ENCODE assay signal across 25 cellular contexts in genomic region chr1:228997721-228998144, GRCh38.
"Had no signal": no experiment of that assay in that cellular context is flagged by ENCODE, and none has a peak within 500 bp of the region (broad histone marks: within the 10 kb centered on the region; RNA-seq: fewer than 3 reads in every experiment).

No MANE protein-coding gene starts in this region.

- FAIRE-seq: colon, endometrium, islet of Langerhans, keratinocyte had no signal

- H3K36me3 ChIP-seq: esophagus squamous epithelium, gastrocnemius medialis, heart right ventricle, left lung, lower lobe of right lung had no signal

- H3K36me3 Mint-ChIP-seq: mesothelial cell of epicardium had no signal

- H3K4me3 Mint-ChIP-seq: effector memory CD8-positive, alpha-beta T cell; endodermal cell; mesothelial cell of epicardium had no signal

- H3K27me3 ChIP-seq: esophagus squamous epithelium, gastrocnemius medialis, heart right ventricle, left lung had no signal

- H3K4me3 ChIP-seq: coronary artery, esophagus squamous epithelium, gastrocnemius medialis, heart right ventricle, left lung, lower lobe of right lung, mucosa of descending colon had no signal

- ATAC-seq: effector memory CD8-positive, alpha-beta T cell; esophagus mucosa; gastrocnemius medialis; lower lobe of right lung; mucosa of descending colon had no signal

- H3K9me3 ChIP-seq: esophagus squamous epithelium, gastrocnemius medialis, heart right ventricle, left lung, lower lobe of right lung, mucosa of descending colon had no signal

- H3K27ac Mint-ChIP-seq: effector memory CD8-positive, alpha-beta T cell; endodermal cell; mesothelial cell of epicardium had no signal

- H3K9me3 Mint-ChIP-seq: effector memory CD8-positive, alpha-beta T cell; endodermal cell had no signal

- DNase-seq: effector CD8-positive, alpha-beta T cell; effector memory CD8-positive, alpha-beta T cell; endodermal cell; erythroblast; esophagus squamous epithelium; foreskin fibroblast; foreskin melanocyte; glutamatergic neuron; hippocampal formation; left cardiac atrium; left lung; left ventricle myocardium superior; lower lobe of right lung; mesenchymal stem cell; mucosa of descending colon had no signal

- H3K27ac ChIP-seq: coronary artery, epithelial cell of prostate, esophagus squamous epithelium, gastrocnemius medialis, heart right ventricle, left lung, lower lobe of right lung had no signal

- H3K4me1 ChIP-seq: esophagus squamous epithelium, gastrocnemius medialis, left lung, lower lobe of right lung had no signal
